In genomic region chr5:123511290-123511647, GRCh38 we compare ENCODE assay signal across 8 cellular contexts. TPM values are rescaled to one million over a fixed set of nuclear protein-coding genes. Genes with fewer than 3 reads are reported as not detected.
DNase-seq lines count a peak whose midpoint lies in the region; ATAC-seq and TF ChIP-seq lines count a peak whose summit lies in the region.

No MANE protein-coding gene starts in this region.

- ATAC-seq in left ventricle myocardium superior: no peak

- peaks cover 51% of the 10 kb centered on the region for H3K4me1 Mint-ChIP-seq in brain

- H3K27me3 ChIP-seq in left ventricle myocardium inferior (ENCODE audit: low read depth) (no peaks in the 10 kb centered on the region), mesenchymal stem cell (ENCODE audit: control insufficient read depth in 1 of 2, insufficient read depth in 1 of 2, low read length in 2 of 2) (no peaks in the 10 kb centered on the region)

- peak overlapping the region; percentile 96 for H3K9ac ChIP-seq in mesenchymal stem cell (ENCODE audit: low read length)

- H3K18ac ChIP-seq in mesenchymal stem cell (ENCODE audit: low read depth in 1 of 2, low read length in 2 of 2): peak overlapping the region; percentile 23 to 67

- H4K8ac ChIP-seq in mesenchymal stem cell (ENCODE audit: low read length): peak overlapping the region; percentile 47

- H2AK5ac ChIP-seq in mesenchymal stem cell (ENCODE audit: low read length, severe bottlenecking): no peak overlapping the region

- peak overlapping the region; percentile 96 to 99 (median 98) for H3K27ac Mint-ChIP-seq in brain

- H3K27me3 Mint-ChIP-seq in brain: peaks cover 9% of the 10 kb centered on the region

- no peak overlapping the region for H2BK120ac ChIP-seq in mesenchymal stem cell (ENCODE audit: low read depth, low read length)

- no peaks in the 10 kb centered on the region for H3K79me1 ChIP-seq in mesenchymal stem cell (replicated peaks; ENCODE audit: low read length, poor library complexity, severe bottlenecking)

- H3K4ac ChIP-seq in mesenchymal stem cell (ENCODE audit: low read depth in 1 of 2, low read length in 2 of 2): peak overlapping the region in 1 of 2 experiments; percentile 74

- H4K91ac ChIP-seq in mesenchymal stem cell (ENCODE audit: low read length): no peak overlapping the region

- intact Hi-C loops in left ventricle myocardium inferior (cut with micrococcal nuclease): loop anchor here (5.0 kb wide), 1 partner anchor 89 kb away; the partner anchor contains the start of gene CEP120
- intact Hi-C loops in left ventricle myocardium superior (cut with micrococcal nuclease): loop anchor here (5.0 to 10.0 kb wide), 2 partner anchors 104 to 1544 kb away; no protein-coding TSS in a partner anchor

- WGBS in mesenchymal stem cell: 62% methylated on average over 3 of the region's 3 CpGs

- H3K36me3 ChIP-seq in left ventricle myocardium inferior (no peaks in the 10 kb centered on the region), mesenchymal stem cell (ENCODE audit: control insufficient read depth in 1 of 2, insufficient read depth in 2 of 2, low read depth in 1 of 2, low read length in 2 of 2) (no peaks in the 10 kb centered on the region)

- peak overlapping the region; percentile 85 for H3K4me3 ChIP-seq in left ventricle myocardium inferior
- H3K4me3 ChIP-seq in mesenchymal stem cell (ENCODE audit: insufficient read depth in 1 of 2, low read depth in 1 of 2, low read length in 2 of 2): peak overlapping the region in 1 of 2 experiments; percentile 84

- H2BK5ac ChIP-seq in mesenchymal stem cell (ENCODE audit: low read depth, low read length, poor library complexity, severe bottlenecking): no peak overlapping the region

- peaks cover 34% of the 10 kb centered on the region for H3K4me1 ChIP-seq in left ventricle myocardium inferior
- no peaks in the 10 kb centered on the region for H3K4me1 ChIP-seq in mesenchymal stem cell (ENCODE audit: control insufficient read depth, insufficient read depth, low read depth, low read length)

- no peak overlapping the region for H2BK12ac ChIP-seq in mesenchymal stem cell (ENCODE audit: low read length in 2 of 2)

- peak overlapping the region; percentile 87 to 97 (median 92) for H3K4me3 Mint-ChIP-seq in brain

- H2BK15ac ChIP-seq in mesenchymal stem cell (ENCODE audit: low read depth, poor library complexity, severe bottlenecking): no peak overlapping the region

- H2AFZ ChIP-seq in mesenchymal stem cell (ENCODE audit: low read depth, low read length): peak overlapping the region; percentile 64

- no peak overlapping the region for H3K14ac ChIP-seq in mesenchymal stem cell (ENCODE audit: low read length in 2 of 2)

- H3K9me3 Mint-ChIP-seq in brain: peaks cover 0 to 6% (median 0%) of the 10 kb centered on the region in 5 experiments

- H3K4me2 ChIP-seq in mesenchymal stem cell (ENCODE audit: low read length, poor library complexity, severe bottlenecking): peak overlapping the region; percentile 72

- H3K23ac ChIP-seq in mesenchymal stem cell (ENCODE audit: low read length in 2 of 2): no peak overlapping the region

- no peaks in the 10 kb centered on the region for H3K36me3 Mint-ChIP-seq in brain

- peak overlapping the region; percentile 93 for H3K27ac ChIP-seq in left ventricle myocardium inferior (replicated peaks)
- peak overlapping the region; percentile 95 for H3K27ac ChIP-seq in mesenchymal stem cell (ENCODE audit: low read length, poor library complexity, severe bottlenecking)

- DNase-seq in left ventricle myocardium inferior (no peak), left ventricle myocardium superior (no peak), mesenchymal stem cell (peak; percentile 66), DMS 273 treated with DMSO at 0.1 percent for 48 hours (lab: John Stamatoyannopoulos, UW) (no peak), SKM-1 (lab: John Stamatoyannopoulos, UW; ENCODE audit: unreplicated experiment) (no peak), cerebellum (ENCODE audit: low spot score) (no peak), COLO829 (ENCODE audit: low spot score) (no peak)

- TF ChIP-seq CTCF in left ventricle myocardium inferior (IDR thresholded peaks at IDR 0.05; ENCODE audit: borderline replicate concordance) (no peak), brain (conservative IDR thresholded peaks at IDR 0.05) (no peak)

- H3K9me3 ChIP-seq in left ventricle myocardium inferior (replicated peaks): no peaks in the 10 kb centered on the region
- no peaks in the 10 kb centered on the region for H3K9me3 ChIP-seq in mesenchymal stem cell (ENCODE audit: control insufficient read depth, low read length)

RNA-seq across cellular contexts. Expression of gene CSNK1G3, which starts 0.7 kb away (rescaled TPM):
- total RNA-seq in left ventricle myocardium inferior (27.6 TPM), left ventricle myocardium superior (21.2 TPM), cerebellum (122 TPM)
- 3.6 TPM for polyA plus RNA-seq in brain (ENCODE audit: insufficient read depth, low read depth, low replicate concordance)
- 21.9 TPM for polyA plus RNA-seq in mesenchymal stem cell (2013, experiment 1 of 2)
- polyA plus RNA-seq in mesenchymal stem cell (2013, experiment 2 of 2): 22.9 TPM
